In genomic region chrX:68261060-68261672, GRCh38 we compare ENCODE assay signal across 17 cellular contexts.
DNase-seq lines count a peak whose midpoint lies in the region; TF ChIP-seq lines count a peak whose summit lies in the region.
"Had no signal": no experiment of that assay in that cellular context is flagged by ENCODE, and none has a peak within 500 bp of the region (broad histone marks: within the 10 kb centered on the region; RNA-seq: fewer than 3 reads in every experiment).

No MANE protein-coding gene starts in this region.

- no peak overlapping the region for H3K27ac Mint-ChIP-seq in CD14-positive monocyte
- H3K27ac Mint-ChIP-seq: activated naive CD8-positive, alpha-beta T cell treated with anti-CD3 and anti-CD28 coated beads, Interleukin-2, amount 50 U/mL, for 24 hours; GM23338; mesothelial cell of epicardium had no signal

- peaks cover 0 to 3% (median 1%) of the 10 kb centered on the region in 3 donors for H3K27me3 Mint-ChIP-seq in CD14-positive monocyte (ENCODE audit: low read depth in 3 of 3)

- peak overlapping the region in 1 of 2 donors; percentile 26 for H3K4me3 Mint-ChIP-seq in CD14-positive monocyte
- H3K4me3 Mint-ChIP-seq: activated naive CD8-positive, alpha-beta T cell treated with anti-CD3 and anti-CD28 coated beads, Interleukin-2, amount 50 U/mL, for 24 hours; activated T-cell treated with anti-CD3 and anti-CD28 coated beads, Interleukin-2, amount 50 U/mL, for 4 hours; GM23338; mesothelial cell of epicardium had no signal

- H3K36me3 Mint-ChIP-seq in CD14-positive monocyte: no peaks in the 10 kb centered on the region

- peaks cover 7% of the 10 kb centered on the region for H3K4me1 Mint-ChIP-seq in CD14-positive monocyte
- H3K4me1 Mint-ChIP-seq: activated naive CD8-positive, alpha-beta T cell treated with anti-CD3 and anti-CD28 coated beads, Interleukin-2, amount 50 U/mL, for 24 hours; mesothelial cell of epicardium had no signal

- H3K4me3 ChIP-seq in cardiac fibroblast (replicated peaks in 1 of 2; ENCODE audit: low read depth in 2 of 2, low read length in 2 of 2): no peak overlapping the region
- H3K4me3 ChIP-seq: GM23338, upper lobe of left lung had no signal

- TF ChIP-seq CTCF in cardiac fibroblast (IDR thresholded peaks at IDR 0.05; ENCODE audit: low read depth, low read length) (no peak), CD14-positive monocyte (IDR thresholded peaks at IDR 0.05) (no peak)

- intact Hi-C loops in CD14-positive monocyte (cut with micrococcal nuclease): no loop called here

- DNase-seq in Daoy (ENCODE audit: low read depth) (peak; percentile 19), OCI-M1 (lab: John Stamatoyannopoulos, UW) (peak; percentile 63), cardiac fibroblast (ENCODE audit: low read depth in 2 of 2) (peak; percentile 10 to 33), mucosa of gallbladder (ENCODE audit: low spot score) (peak; percentile 11), ureter (ENCODE audit: low spot score) (no peak), NCI-H524 (lab: John Stamatoyannopoulos, UW) (no peak), CD14-positive monocyte (ENCODE audit: low spot score) (no peak)
- DNase-seq in stimulated activated CD4-positive, alpha-beta T cell treated with anti-CD3 and anti-CD28 coated beads, Interleukin-4, amount 100 ng/mL, for 24 hours: no peak
- DNase-seq: activated CD4-positive, alpha-beta T cell treated with anti-CD3 and anti-CD28 coated beads for 4 hours; activated naive CD8-positive, alpha-beta T cell treated with anti-CD3 and anti-CD28 coated beads, Interleukin-2, amount 50 U/mL, for 24 hours; activated T-cell treated with anti-CD3 and anti-CD28 coated beads, Interleukin-2, amount 50 U/mL, for 4 hours; dermis blood vessel endothelial cell; DMS79 treated with DMSO at 0.1 percent for 48 hours; T-helper 1 cell; upper lobe of left lung had no signal

- H3K9me3 Mint-ChIP-seq in CD14-positive monocyte: peaks cover 0 to 10% (median 2%) of the 10 kb centered on the region in 7 donors
- H3K9me3 Mint-ChIP-seq: activated naive CD8-positive, alpha-beta T cell treated with anti-CD3 and anti-CD28 coated beads, Interleukin-2, amount 50 U/mL, for 24 hours; activated T-cell treated with anti-CD3 and anti-CD28 coated beads, Interleukin-2, amount 50 U/mL, for 4 hours had no signal

Comparison
In these comparisons a context has a peak if more than half of its experiments do, and no peak if none do; other contexts are left out.
1. DNase-seq: peak in Daoy (single experiment), OCI-M1 (single experiment), cardiac fibroblast (2 of 2) and mucosa of gallbladder (single experiment); none in ureter (single experiment), NCI-H524 (0 of 2), CD14-positive monocyte (single experiment) and stimulated activated CD4-positive, alpha-beta T cell treated with anti-CD3 and anti-CD28 coated beads, Interleukin-4, amount 100 ng/mL, for 24 hours (single experiment).